In the genomic region with DNA sequence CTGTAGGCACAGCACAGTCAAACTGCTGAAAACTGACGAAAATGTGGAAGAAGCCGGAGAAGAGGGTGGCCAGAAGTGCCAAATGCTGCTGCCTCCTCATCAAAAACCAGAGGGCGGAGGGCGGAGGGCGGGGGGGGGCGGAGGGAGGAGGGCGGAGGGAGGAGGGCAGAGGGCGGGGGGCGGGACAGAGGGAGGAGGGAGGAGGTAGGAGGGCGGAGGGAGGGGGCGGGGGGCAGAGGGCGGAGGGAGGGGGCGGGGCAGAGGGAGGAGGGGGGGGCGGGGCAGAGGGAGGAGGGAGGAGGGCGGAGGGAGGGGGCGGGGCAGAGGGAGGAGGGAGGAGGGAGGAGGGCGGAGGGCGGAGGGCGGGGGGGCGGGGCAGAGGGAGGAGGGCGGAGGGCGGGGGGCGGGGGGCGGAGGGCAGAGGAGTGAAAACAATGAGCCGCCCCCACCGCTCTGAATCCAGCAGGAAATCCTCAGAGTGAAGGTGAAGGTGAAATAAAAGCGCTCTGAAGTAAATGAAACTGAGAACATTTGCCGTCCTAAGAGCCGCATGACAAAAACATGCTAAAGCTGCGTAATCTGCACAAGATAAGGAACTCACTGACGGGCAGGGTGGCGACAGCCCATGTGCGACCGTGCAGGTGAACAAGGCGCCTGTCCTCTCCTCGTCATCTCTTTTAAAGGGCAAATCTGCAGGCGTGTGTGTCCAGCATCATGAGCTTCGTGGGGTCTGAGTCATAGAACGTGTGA, we compare ENCODE assay signal across 15 cellular contexts. TPM values are rescaled to one million over a fixed set of nuclear protein-coding genes. Genes with fewer than 3 reads are reported as not detected.
A peak's percentile ranks its signal among the peaks of the same experiment; 100 is the strongest.
DNase-seq lines count a peak whose midpoint lies in the region; ATAC-seq and TF ChIP-seq lines count a peak whose summit lies in the region.
"Had no signal": no experiment of that assay in that cellular context is flagged by ENCODE, and none has a peak within 500 bp of the region (broad histone marks: within the 10 kb centered on the region; RNA-seq: fewer than 3 reads in every experiment).

No MANE protein-coding gene starts in this region.

- intact Hi-C loops in prostate gland (cut with DNase I) = no loop called here

- ATAC-seq in CD4-positive, CD25-positive, alpha-beta regulatory T cell (ENCODE audit: low read depth in 2 of 2) = peak; percentile 58 to 65
- ATAC-seq in memory B cell (ENCODE audit: low read depth) (peak; percentile 84), HG02571 (IDR thresholded peaks at IDR 0.05; ENCODE audit: unreplicated experiment) (no peak)
- ATAC-seq: left cardiac atrium had no signal

- H3K27me3 Mint-ChIP-seq in CD4-positive, CD25-positive, alpha-beta regulatory T cell = peaks cover 8% of the 10 kb centered on the region
- peaks cover 15% of the 10 kb centered on the region for H3K27me3 Mint-ChIP-seq in IgD-negative memory B cell
- H3K27me3 Mint-ChIP-seq in memory B cell = peaks cover 18% of the 10 kb centered on the region

- peaks cover 4% of the 10 kb centered on the region for H3K36me3 Mint-ChIP-seq in CD4-positive, CD25-positive, alpha-beta regulatory T cell
- H3K36me3 Mint-ChIP-seq in IgD-negative memory B cell (peaks cover 1% of the 10 kb centered on the region), memory B cell (peaks cover 12% of the 10 kb centered on the region)

- no peak for TF ChIP-seq POLR2A in prostate gland (IDR thresholded peaks at IDR 0.05)

- no peak for TF ChIP-seq CTCF in prostate gland (IDR thresholded peaks at IDR 0.05)

- H3K36me3 ChIP-seq in CD4-positive, CD25-positive, alpha-beta regulatory T cell (ENCODE audit: control insufficient read depth, insufficient read depth, low read length) = no peaks in the 10 kb centered on the region
- no peaks in the 10 kb centered on the region for H3K36me3 ChIP-seq in prostate gland

- H3K27ac ChIP-seq in CD4-positive, CD25-positive, alpha-beta regulatory T cell (ENCODE audit: insufficient read depth, low read length, poor library complexity, severe bottlenecking) = peak overlapping the region; percentile 14
- H3K27ac ChIP-seq in prostate gland = no peak overlapping the region
- H3K27ac ChIP-seq: BLaER1 treated with 17β-estradiol and CSF1 and Interleukin-3, amounts not matched to agents 10 nM and 100 nM; coronary artery had no signal

- no peaks in the 10 kb centered on the region for H3K4me1 ChIP-seq in CD4-positive, CD25-positive, alpha-beta regulatory T cell (ENCODE audit: control insufficient read depth, insufficient read depth, low read length, poor library complexity, severe bottlenecking)
- no peaks in the 10 kb centered on the region for H3K4me1 ChIP-seq in prostate gland (replicated peaks)

- peak overlapping the region in 2 of 4 donors; percentile 66 to 71 for H3K4me3 Mint-ChIP-seq in CD4-positive, CD25-positive, alpha-beta regulatory T cell
- H3K4me3 Mint-ChIP-seq in IgD-negative memory B cell (peak overlapping the region in 2 of 4 donors; percentile 7 to 74), memory B cell (peak overlapping the region; percentile 43)

- H3K9me3 ChIP-seq in CD4-positive, CD25-positive, alpha-beta regulatory T cell (ENCODE audit: control insufficient read depth in 2 of 2, low read length in 2 of 2) = peaks cover 4 to 10% of the 10 kb centered on the region in 2 experiments
- H3K9me3 ChIP-seq in prostate gland = no peaks in the 10 kb centered on the region

- WGBS in prostate gland = 23% methylated on average over 23 of the region's 39 CpGs

- H3K27ac Mint-ChIP-seq in CD4-positive, CD25-positive, alpha-beta regulatory T cell = peak overlapping the region in 2 of 3 donors; percentile 52 to 85
- H3K27ac Mint-ChIP-seq in IgD-negative memory B cell (peak overlapping the region in 2 of 3 donors; percentile 20 to 83), memory B cell (peak overlapping the region; percentile 54)

- no peaks in the 10 kb centered on the region for H3K27me3 ChIP-seq in CD4-positive, CD25-positive, alpha-beta regulatory T cell (ENCODE audit: control insufficient read depth, insufficient read depth, low read length)
- peaks cover 17% of the 10 kb centered on the region for H3K27me3 ChIP-seq in prostate gland (replicated peaks; ENCODE audit: insufficient read depth)

- H3K9me3 Mint-ChIP-seq in CD4-positive, CD25-positive, alpha-beta regulatory T cell = peaks cover 0 to 20% (median 1%) of the 10 kb centered on the region in 7 donors
- H3K9me3 Mint-ChIP-seq in IgD-negative memory B cell (peaks cover 2 to 6% (median 5%) of the 10 kb centered on the region in 3 donors), memory B cell (peaks cover 9% of the 10 kb centered on the region)

- no peak overlapping the region for H3K4me3 ChIP-seq in CD4-positive, CD25-positive, alpha-beta regulatory T cell (ENCODE audit: low read depth, low read length)
- no peak overlapping the region for H3K4me3 ChIP-seq in prostate gland
- H3K4me3 ChIP-seq: BLaER1 treated with 17β-estradiol and CSF1 and Interleukin-3, amounts not matched to agents 10 nM and 100 nM; coronary artery had no signal

- peaks cover 0 to 15% (median 6%) of the 10 kb centered on the region in 4 donors for H3K4me1 Mint-ChIP-seq in CD4-positive, CD25-positive, alpha-beta regulatory T cell
- H3K4me1 Mint-ChIP-seq in IgD-negative memory B cell (peaks cover 11 to 17% (median 13%) of the 10 kb centered on the region in 3 donors), memory B cell (peaks cover 23% of the 10 kb centered on the region)

- peak; percentile 9 to 54 (median 35) for DNase-seq in CD4-positive, CD25-positive, alpha-beta regulatory T cell
- peak; percentile 29 for DNase-seq in activated T-helper 9 cell treated with anti-CD3 and anti-CD28 coated beads, Interleukin-2, amount 50 U/mL, for 16 hours (ENCODE audit: low read depth)
- DNase-seq in memory B cell (ENCODE audit: low spot score in 2 of 2) (no peak), hepatic stellate cell (ENCODE audit: low spot score) (no peak), prostate gland (ENCODE audit: low spot score) (no peak), NCI-H1436 (lab: John Stamatoyannopoulos, UW) (no peak)
- DNase-seq: foreskin melanocyte, left cardiac atrium, occipital lobe, trophoblast cell had no signal

RNA-seq across cellular contexts. Expression of gene CBFA2T3, which starts 22.6 kb away (rescaled TPM):
- 1.3 TPM for total RNA-seq in CD4-positive, CD25-positive, alpha-beta regulatory T cell
- polyA plus RNA-seq in CD4-positive, CD25-positive, alpha-beta regulatory T cell = under 1 TPM in 1 of 4 donors, not detected in 3; 0.25 TPM
- polyA plus RNA-seq in IgD-negative memory B cell = 38.8 TPM
- 1 to 10 TPM; 4.5 to 8.7 TPM for total RNA-seq in prostate gland
- total RNA-seq: MCF 10A had no signal

Comparison
In these comparisons a context has a peak if more than half of its experiments do, and no peak if none do; other contexts are left out.
1. DNase-seq: peak in CD4-positive, CD25-positive, alpha-beta regulatory T cell (3 of 3) and activated T-helper 9 cell treated with anti-CD3 and anti-CD28 coated beads, Interleukin-2, amount 50 U/mL, for 16 hours (single experiment); none in memory B cell (0 of 2), hepatic stellate cell (single experiment), prostate gland (single experiment) and NCI-H1436 (single experiment).
2. Peak in every context shown above with its lines, with median percentiles within 50 percentile points of each other: H3K27ac Mint-ChIP-seq.